20 cellular contexts compared by ENCODE assay signal in the genomic region with DNA sequence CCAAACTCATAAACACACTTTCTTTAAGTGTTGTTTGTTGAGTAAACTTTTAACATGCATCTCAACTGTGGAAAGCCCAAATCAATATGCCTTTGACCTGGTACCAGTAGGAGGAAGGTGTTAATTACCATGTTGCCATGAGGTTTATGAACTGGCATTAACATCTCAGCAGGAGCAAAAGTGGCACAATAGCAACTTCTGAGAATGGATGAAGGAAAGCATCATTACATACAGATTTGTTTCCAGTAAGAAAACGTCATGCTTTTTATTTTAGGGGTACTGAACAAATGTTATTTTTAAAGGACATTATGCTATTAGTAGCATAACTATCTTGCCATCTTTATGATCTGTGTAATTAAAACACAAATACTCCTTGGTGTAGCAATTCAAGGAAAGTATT. TPM values are rescaled to one million over a fixed set of nuclear protein-coding genes. Genes with fewer than 3 reads are reported as not detected.
"Had no signal": no experiment of that assay in that cellular context is flagged by ENCODE, and none has a peak within 500 bp of the region (broad histone marks: within the 10 kb centered on the region; RNA-seq: fewer than 3 reads in every experiment).

No MANE protein-coding gene starts in this region.

- H3K4me3 ChIP-seq: esophagus squamous epithelium, gastroesophageal sphincter, left ventricle myocardium inferior, lower lobe of right lung, ovary, stomach, suprapubic skin, thyroid gland had no signal

- H3K4me1 ChIP-seq: gastroesophageal sphincter, left ventricle myocardium inferior, lower lobe of right lung, stomach, suprapubic skin, thyroid gland had no signal

- H3K36me3 ChIP-seq: esophagus squamous epithelium, gastroesophageal sphincter, left ventricle myocardium inferior, lower lobe of right lung, ovary, stomach, suprapubic skin, thyroid gland had no signal

- DNase-seq: dermis blood vessel endothelial cell; esophagus squamous epithelium; foreskin fibroblast; immature natural killer cell; left cardiac atrium; left ventricle myocardium inferior; lower lobe of right lung; natural killer cell; ovary; right cardiac atrium; small intestine; stimulated activated CD4-positive, alpha-beta T cell treated with anti-CD3 and anti-CD28 coated beads, Interleukin-12 subunit alpha, Interleukin-12 subunit beta, amount 100 ng/mL, for 4 hours; stimulated activated naive CD4-positive, alpha-beta T cell; stomach; thyroid gland had no signal

- H3K9me3 ChIP-seq: esophagus squamous epithelium, gastroesophageal sphincter, left ventricle myocardium inferior, lower lobe of right lung, ovary, stomach, suprapubic skin, thyroid gland had no signal

- FAIRE-seq: keratinocyte, small intestine, urothelium cell line had no signal

- H3K27ac ChIP-seq: esophagus squamous epithelium, gastroesophageal sphincter, left ventricle myocardium inferior, lower lobe of right lung, ovary, stomach, suprapubic skin, thyroid gland had no signal

- H3K27me3 ChIP-seq: esophagus squamous epithelium, gastroesophageal sphincter, ovary, stomach, suprapubic skin, thyroid gland had no signal

- ATAC-seq: gastroesophageal sphincter, left cardiac atrium, lower lobe of right lung, natural killer cell, right cardiac atrium had no signal

RNA-seq across cellular contexts. Expression of a gene that starts 51.1 kb away (rescaled TPM):
- total RNA-seq: dermis blood vessel endothelial cell, esophagus squamous epithelium, gastroesophageal sphincter, left cardiac atrium, left ventricle myocardium inferior, myocyte, right cardiac atrium, stomach had no signal
- polyA plus RNA-seq: keratinocyte, ovary, right cardiac atrium, small intestine, stomach had no signal
